ENCODE assay signal across 13 cellular contexts in genomic region chr11:8234425-8234821, GRCh38. TPM values are rescaled to one million over a fixed set of nuclear protein-coding genes. Genes with fewer than 3 reads are reported as not detected.
A peak's percentile ranks its signal among the peaks of the same experiment; 100 is the strongest.
DNase-seq lines count a peak whose midpoint lies in the region; ATAC-seq, FAIRE-seq and TF ChIP-seq lines count a peak whose summit lies in the region.
"Had no signal": no experiment of that assay in that cellular context is flagged by ENCODE, and none has a peak within 500 bp of the region (broad histone marks: within the 10 kb centered on the region; RNA-seq: fewer than 3 reads in every experiment).

No MANE protein-coding gene starts in this region.

- H3K9me3 Mint-ChIP-seq in Calu3 (ENCODE audit: low read depth, unreplicated experiment), result no peaks in the 10 kb centered on the region
- H3K9me3 Mint-ChIP-seq: activated CD4-positive, alpha-beta T cell treated with anti-CD3 and anti-CD28 coated beads, Interleukin-2, amount 10 ng/mL, durations not matched to agents 7 days and 5 days had no signal

- intact Hi-C loops in Calu3 (cut with micrococcal nuclease; ENCODE audit: unreplicated experiment), result no loop called here

- H3K36me3 Mint-ChIP-seq in Calu3 (ENCODE audit: insufficient read depth, unreplicated experiment), result no peaks in the 10 kb centered on the region

- FAIRE-seq in bronchial epithelial cell (lab: Jason Lieb, UNC), result peak; percentile 43

- H3K79me2 ChIP-seq in KMS-11 (ENCODE audit: insufficient read depth, low read depth) (no peaks in the 10 kb centered on the region), osteoblast (ENCODE audit: insufficient read depth, low read length) (no peaks in the 10 kb centered on the region)

- H3K4me2 ChIP-seq in KMS-11 (peak overlapping the region; percentile 9; the same call in 1 of the 2 replicates), osteoblast (ENCODE audit: insufficient read depth, low read length) (no peak overlapping the region)

- DNase-seq in Calu3, result peak; percentile 36
- no peak for DNase-seq in bronchial epithelial cell (ENCODE audit: low read depth)
- DNase-seq in osteoblast (ENCODE audit: insufficient read length, low spot score, missing footprints), result peak; percentile 29
- DNase-seq in activated gamma-delta T cell (lab: John Stamatoyannopoulos, UW), result no peak
- no peak for DNase-seq in dermis blood vessel endothelial cell
- DNase-seq: activated CD4-positive, alpha-beta T cell treated with anti-CD3 and anti-CD28 coated beads, Interleukin-2, amount 10 ng/mL, durations not matched to agents 7 days and 5 days; activated effector memory CD4-positive, alpha-beta T cell treated with Interleukin-2 at 50 U/mL for 16 hours; NCI-H146 had no signal

- H3K4me1 ChIP-seq in KMS-11 (ENCODE audit: low read depth, poor library complexity, severe bottlenecking) (peaks cover 13% of the 10 kb centered on the region), osteoblast (ENCODE audit: insufficient read depth, low read length) (no peaks in the 10 kb centered on the region)

- no peak overlapping the region for H3K9ac ChIP-seq in KMS-11

- no peak for ATAC-seq in HG02588 (IDR thresholded peaks at IDR 0.05; ENCODE audit: unreplicated experiment)
- ATAC-seq: sciatic nerve had no signal

- CTCF ChIA-PET in Calu3 (lab: Charles Lee), result interaction anchor here (0.7 to 1.0 kb wide), 2 partner anchors 18 to 120 kb away, joined by 4 read pairs; no protein-coding TSS in a partner anchor

- H4K20me1 ChIP-seq in KMS-11 (ENCODE audit: insufficient read depth), result no peaks in the 10 kb centered on the region
- H4K20me1 ChIP-seq in osteoblast (ENCODE audit: insufficient read depth, low read length), result no peaks in the 10 kb centered on the region

- peaks cover 90% of the 10 kb centered on the region for H3K27me3 Mint-ChIP-seq in Calu3 (ENCODE audit: unreplicated experiment)
- H3K27me3 Mint-ChIP-seq: activated CD4-positive, alpha-beta T cell treated with anti-CD3 and anti-CD28 coated beads, Interleukin-2, amount 10 ng/mL, durations not matched to agents 7 days and 5 days had no signal

- H3K27me3 ChIP-seq in KMS-11 (ENCODE audit: insufficient read depth, low read depth) (no peaks in the 10 kb centered on the region), bronchial epithelial cell (ENCODE audit: control insufficient read depth, insufficient read depth, low read length) (no peaks in the 10 kb centered on the region), osteoblast (ENCODE audit: insufficient read depth, low read length) (no peaks in the 10 kb centered on the region)
- H3K27me3 ChIP-seq: cardiac muscle cell had no signal

- H2AFZ ChIP-seq in KMS-11 (ENCODE audit: low read depth) (no peak overlapping the region), osteoblast (ENCODE audit: low read length) (no peak overlapping the region)

- peak overlapping the region; percentile 21 for H3K27ac Mint-ChIP-seq in Calu3 (ENCODE audit: unreplicated experiment)
- H3K27ac Mint-ChIP-seq: activated CD4-positive, alpha-beta T cell treated with anti-CD3 and anti-CD28 coated beads, Interleukin-2, amount 10 ng/mL, durations not matched to agents 7 days and 5 days had no signal

- H3K27ac ChIP-seq in KMS-11, result no peak overlapping the region
- no peak overlapping the region for H3K27ac ChIP-seq in osteoblast (ENCODE audit: low read depth, low read length)
- H3K27ac ChIP-seq: cardiac muscle cell, epithelial cell of prostate had no signal

- no peak overlapping the region for H3K4me3 ChIP-seq in KMS-11 (IDR thresholded peaks at IDR 0.05; ENCODE audit: insufficient read depth, low read depth, low read length)
- no peak overlapping the region for H3K4me3 ChIP-seq in bronchial epithelial cell (ENCODE audit: low read depth, low read length)
- H3K4me3 ChIP-seq in osteoblast (ENCODE audit: insufficient read depth, low read length), result no peak overlapping the region
- H3K4me3 ChIP-seq: cardiac muscle cell had no signal

- H3K4me3 Mint-ChIP-seq in Calu3 (ENCODE audit: low read depth, unreplicated experiment), result no peak overlapping the region
- H3K4me3 Mint-ChIP-seq: activated CD4-positive, alpha-beta T cell treated with anti-CD3 and anti-CD28 coated beads, Interleukin-2, amount 10 ng/mL, durations not matched to agents 7 days and 5 days had no signal

- H3K4me1 Mint-ChIP-seq in Calu3 (ENCODE audit: low read depth, unreplicated experiment), result peaks cover 8% of the 10 kb centered on the region

- no TSS peak for BruUV-seq in Calu3 (replicated peaks; lab: Mats Ljungman, UMichigan)

- H3K36me3 ChIP-seq in KMS-11 (ENCODE audit: insufficient read depth), result no peaks in the 10 kb centered on the region
- no peaks in the 10 kb centered on the region for H3K36me3 ChIP-seq in bronchial epithelial cell (ENCODE audit: control insufficient read depth, insufficient read depth, low read length)
- H3K36me3 ChIP-seq in osteoblast (ENCODE audit: insufficient read depth, low read length), result no peaks in the 10 kb centered on the region
- H3K36me3 ChIP-seq: cardiac muscle cell had no signal

- TF ChIP-seq CTCF in Calu3 (IDR thresholded peaks at IDR 0.05; ENCODE audit: unreplicated experiment), result no peak
- TF ChIP-seq CTCF in KMS-11 (conservative IDR thresholded peaks at IDR 0.05; ENCODE audit: low read depth, low read length), result no peak
- no peak for TF ChIP-seq CTCF in bronchial epithelial cell (IDR thresholded peaks at IDR 0.05; ENCODE audit: insufficient read depth, low read length, severe bottlenecking)
- no peak for TF ChIP-seq CTCF in osteoblast (IDR thresholded peaks at IDR 0.05; ENCODE audit: extremely low read depth, low read depth, low read length)

- no peaks in the 10 kb centered on the region for H3K9me3 ChIP-seq in osteoblast (ENCODE audit: low read depth, low read length)

RNA-seq across cellular contexts. Expression of gene LMO1, which starts 29.3 kb away (rescaled TPM):
- total RNA-seq in Calu3 (2022), result not detected in 2 replicates
- not detected in 2 replicates for total RNA-seq in bronchial epithelial cell
- not detected in 2 replicates for total RNA-seq in osteoblast
- total RNA-seq in dermis blood vessel endothelial cell, result not detected in 2 replicates
- total RNA-seq: activated CD4-positive, alpha-beta T cell treated with anti-CD3 and anti-CD28 coated beads, Interleukin-2, amount 10 ng/mL, durations not matched to agents 7 days and 5 days had no signal

Comparison
In these comparisons a context has a peak if more than half of its experiments do, and no peak if none do; other contexts are left out.
1. DNase-seq: peak in Calu3 (single experiment) and osteoblast (single experiment); none in bronchial epithelial cell (single experiment), activated gamma-delta T cell (single experiment) and dermis blood vessel endothelial cell (single experiment).